ENCODE assay signal across 13 cellular contexts in the genomic region with DNA sequence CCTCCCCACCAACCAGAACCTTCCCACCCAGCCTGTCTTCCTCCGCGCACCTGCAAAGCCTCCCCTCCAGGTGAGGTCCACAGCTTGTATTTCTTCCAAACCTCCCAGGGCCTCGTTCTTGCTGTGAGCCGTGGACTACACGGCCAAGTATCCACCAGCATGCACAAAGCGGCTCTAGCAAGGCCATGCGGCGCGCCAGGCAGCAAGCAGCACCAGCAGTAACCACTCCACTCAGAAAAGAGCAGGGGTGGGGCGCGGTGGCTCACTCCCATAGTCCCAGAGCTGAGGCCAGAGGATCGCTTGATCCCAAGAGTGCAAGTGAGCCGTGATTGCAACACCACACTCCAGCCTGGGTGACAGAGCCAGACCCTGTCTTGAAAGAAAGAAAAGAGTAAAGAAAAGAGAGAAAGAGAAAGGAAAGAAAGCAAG. TPM values are rescaled to one million over a fixed set of nuclear protein-coding genes. Genes with fewer than 3 reads are reported as not detected.
DNase-seq lines count a peak whose midpoint lies in the region; ATAC-seq, FAIRE-seq and TF ChIP-seq lines count a peak whose summit lies in the region.
"Had no signal": no experiment of that assay in that cellular context is flagged by ENCODE, and none has a peak within 500 bp of the region (broad histone marks: within the 10 kb centered on the region; RNA-seq: fewer than 3 reads in every experiment).

No MANE protein-coding gene starts in this region.

- H3K9me3 Mint-ChIP-seq in chondrocyte (ENCODE audit: low read depth), result no peaks in the 10 kb centered on the region
- H3K9me3 Mint-ChIP-seq: activated T-cell treated with anti-CD3 and anti-CD28 coated beads, Interleukin-2, amount 50 U/mL, for 72 hours had no signal

- H3K27me3 Mint-ChIP-seq in chondrocyte (ENCODE audit: low read depth) (no peaks in the 10 kb centered on the region), T-helper 17 cell (peaks cover 79% of the 10 kb centered on the region)

- H3K23ac ChIP-seq in IMR-90 (ENCODE audit: low read depth, low read length), result peak overlapping the region; percentile 60; the same call in 1 of the 2 replicates

- CTCF ChIA-PET in IMR-90 (lab: Yijun Ruan, JAX), result no interaction called here

- no peak for ATAC-seq in IMR-90 (ENCODE audit: low read depth)
- peak; percentile 29 for ATAC-seq in sciatic nerve
- no peak for ATAC-seq in HG03571 (IDR thresholded peaks at IDR 0.05; ENCODE audit: unreplicated experiment)
- ATAC-seq in T-helper 17 cell, result no peak
- ATAC-seq: activated T-cell treated with anti-CD3 and anti-CD28 coated beads, Interleukin-2, amount 50 U/mL, for 72 hours had no signal

- H2BK5ac ChIP-seq in IMR-90 (ENCODE audit: low read depth, low read length, poor library complexity, severe bottlenecking), result no peak overlapping the region

- peaks cover 10% of the 10 kb centered on the region for H3K79me2 ChIP-seq in keratinocyte (ENCODE audit: control insufficient read depth, insufficient read depth, low read length)

- H2AK9ac ChIP-seq in IMR-90 (replicated peaks; ENCODE audit: low read depth, low read length, poor library complexity), result peak overlapping the region; percentile 46

- no peak overlapping the region for H2BK120ac ChIP-seq in IMR-90 (ENCODE audit: low read depth, low read length)

- H3K4me1 Mint-ChIP-seq in chondrocyte (ENCODE audit: low read depth), result peaks cover 68% of the 10 kb centered on the region
- peaks cover 26% of the 10 kb centered on the region for H3K4me1 Mint-ChIP-seq in T-helper 17 cell

- DNase-seq in IMR-90 (peak; percentile 28), chondrocyte (ENCODE audit: low spot score) (peak; percentile 74), keratinocyte (ENCODE audit: low read depth, low spot score) (no peak), sciatic nerve (ENCODE audit: low spot score) (no peak), cerebellum (ENCODE audit: low spot score) (no peak), T-helper 17 cell (no peak)
- no peak for DNase-seq in activated CD4-positive, alpha-beta T cell treated with anti-CD3 and anti-CD28 coated beads, Interleukin-2, amount 50 U/mL, for 4 hours
- DNase-seq: activated T-cell treated with anti-CD3 and anti-CD28 coated beads, Interleukin-2, amount 50 U/mL, for 72 hours; stimulated activated CD4-positive, alpha-beta T cell treated with anti-CD3 and anti-CD28 coated beads, Interleukin-1b, Interleukin-23, amount 100 ng/mL, for 48 hours had no signal

- POLR2A ChIA-PET in IMR-90 (lab: Charles Lee; ENCODE audit: unreplicated experiment), result no interaction called here

- H3K27ac Mint-ChIP-seq in chondrocyte (ENCODE audit: unreplicated experiment) (peak overlapping the region; percentile 86), T-helper 17 cell (no peak overlapping the region)
- H3K27ac Mint-ChIP-seq: activated T-cell treated with anti-CD3 and anti-CD28 coated beads, Interleukin-2, amount 50 U/mL, for 72 hours had no signal

- H3K9me1 ChIP-seq in IMR-90 (ENCODE audit: insufficient read depth, low read length) (peaks cover 3% of the 10 kb centered on the region; the same call in 1 of the 2 replicates), keratinocyte (ENCODE audit: control insufficient read depth, extremely low read depth, insufficient read depth, low read length) (no peaks in the 10 kb centered on the region)

- peaks cover 4% of the 10 kb centered on the region; the same call in 1 of the 2 replicates for H3K27me3 ChIP-seq in IMR-90 (ENCODE audit: control insufficient read depth, insufficient read depth, low read length)
- H3K27me3 ChIP-seq in keratinocyte (ENCODE audit: control insufficient read depth, extremely low read depth, insufficient read depth, low read length), result peaks cover 16% of the 10 kb centered on the region
- H3K27me3 ChIP-seq: SJSA1 had no signal

- no peak for FAIRE-seq in keratinocyte (lab: Jason Lieb, UNC)

- peak overlapping the region; percentile 48; the same call in 1 of the 2 replicates for H2AK5ac ChIP-seq in IMR-90 (ENCODE audit: low read depth, low read length)

- no TSS peak for BruUV-seq in IMR-90 (replicated peaks; lab: Mats Ljungman, UMichigan)

- in situ Hi-C loops in IMR-90 (cut with MboI; ENCODE audit: low sequenced_read_pairs), result no loop called here

- no peak overlapping the region for H4K91ac ChIP-seq in IMR-90 (ENCODE audit: insufficient read depth, low read depth, low read length)

- 40% methylated on average over 3 of the region's 13 CpGs; no CpG with 5 or more reads in 1 of the 2 experiments for WGBS in IMR-90 (ENCODE audit: extremely low coverage in 2 of 2, insufficient read length in 1 of 2), 2 experiments

- no peak overlapping the region for H3K56ac ChIP-seq in IMR-90 (ENCODE audit: extremely low read depth, insufficient read depth, low read length)

- H3K36me3 Mint-ChIP-seq in chondrocyte (ENCODE audit: low read depth) (peaks cover 12% of the 10 kb centered on the region), T-helper 17 cell (ENCODE audit: low read depth) (peaks cover 11% of the 10 kb centered on the region)

- TF ChIP-seq POLR2A in IMR-90 (IDR thresholded peaks at IDR 0.05; ENCODE audit: low read depth, low read length), result no peak

- peaks cover 7% of the 10 kb centered on the region for H4K20me1 ChIP-seq in IMR-90 (ENCODE audit: insufficient read depth, low read length)
- H4K20me1 ChIP-seq in keratinocyte (ENCODE audit: control insufficient read depth, extremely low read depth, insufficient read depth, low read length), result no peaks in the 10 kb centered on the region

- dilution Hi-C loops in IMR-90 (cut with HindIII; ENCODE audit: low sequenced_read_pairs, unreplicated experiment) (no loop called here), keratinocyte (cut with MboI; ENCODE audit: extremely low pct_ligation_motif_present, low sequenced_read_pairs) (no loop called here)

- H3K14ac ChIP-seq in IMR-90 (replicated peaks; ENCODE audit: low read depth, low read length), result no peak overlapping the region

- no peak for TF ChIP-seq RAD21 in IMR-90 (IDR thresholded peaks at IDR 0.05; ENCODE audit: low read length)

- intact Hi-C loops in IMR-90 (cut with micrococcal nuclease) (no loop called here), sciatic nerve (cut with DNase I) (no loop called here)

- H3K4me2 ChIP-seq in IMR-90 (ENCODE audit: low read depth, low read length) (peak overlapping the region; percentile 10; the same call in 1 of the 2 replicates), keratinocyte (ENCODE audit: control insufficient read depth, extremely low read depth, insufficient read depth, low read depth, low read length) (peak overlapping the region; percentile 57)

- peaks cover 6% of the 10 kb centered on the region; the same call in 1 of the 2 replicates for H3K36me3 ChIP-seq in IMR-90 (ENCODE audit: control insufficient read depth, insufficient read depth, low read length)
- no peaks in the 10 kb centered on the region for H3K36me3 ChIP-seq in keratinocyte (ENCODE audit: control insufficient read depth in 2 of 2, extremely low read depth in 1 of 2, insufficient read depth in 2 of 2, low read length in 2 of 2)
- H3K36me3 ChIP-seq: gastrocnemius medialis had no signal

- H3K4me3 ChIP-seq in IMR-90 (ENCODE audit: insufficient read depth, low read depth, low read length) (no peak overlapping the region), keratinocyte (ENCODE audit: control insufficient read depth in 2 of 3, extremely low read depth in 1 of 3, insufficient read depth in 2 of 3, low read depth in 1 of 3, low read length in 3 of 3) (no peak overlapping the region)
- H3K4me3 ChIP-seq: gastrocnemius medialis, SJSA1 had no signal

- H3K9ac ChIP-seq in IMR-90 (ENCODE audit: low read depth, low read length) (no peak overlapping the region), keratinocyte (ENCODE audit: control insufficient read depth, extremely low read depth, insufficient read depth, low read length) (no peak overlapping the region)

- TF ChIP-seq CTCF in IMR-90 (conservative IDR thresholded peaks at IDR 0.05; ENCODE audit: low read depth, low read length) (no peak), chondrocyte (IDR thresholded peaks at IDR 0.05) (no peak), keratinocyte (optimal IDR thresholded peaks at IDR 0.05 in 1 of 3, IDR thresholded peaks at IDR 0.05 in 1 of 3, conservative IDR thresholded peaks at IDR 0.05 in 1 of 3; ENCODE audit: extremely low read depth in 1 of 3, insufficient read depth in 2 of 3, low read length in 3 of 3) (no peak)

- H3K4me1 ChIP-seq in IMR-90 (ENCODE audit: control insufficient read depth, insufficient read depth, low read length) (peaks cover 21% of the 10 kb centered on the region), keratinocyte (ENCODE audit: control insufficient read depth, extremely low read depth, insufficient read depth, low read length) (peaks cover 18% of the 10 kb centered on the region)

- no peak overlapping the region for H3K18ac ChIP-seq in IMR-90 (ENCODE audit: low read depth, low read length)

- H2BK15ac ChIP-seq in IMR-90 (ENCODE audit: low read depth, low read length), result no peak overlapping the region

- peak overlapping the region; percentile 39; the same call in 1 of the 2 replicates for H3K4ac ChIP-seq in IMR-90 (ENCODE audit: low read depth, low read length)

- no peaks in the 10 kb centered on the region for H3K9me3 ChIP-seq in IMR-90 (ENCODE audit: control insufficient read depth, insufficient read depth, low read length)
- H3K9me3 ChIP-seq in keratinocyte (ENCODE audit: control insufficient read depth, low read depth, low read length), result no peaks in the 10 kb centered on the region
- H3K9me3 ChIP-seq in T-helper 17 cell (ENCODE audit: control insufficient read depth, low read length, poor library complexity, severe bottlenecking), result no peaks in the 10 kb centered on the region
- H3K9me3 ChIP-seq: gastrocnemius medialis, SJSA1 had no signal

- H3K4me3 Mint-ChIP-seq in chondrocyte (ENCODE audit: unreplicated experiment), result no peak overlapping the region
- H3K4me3 Mint-ChIP-seq in T-helper 17 cell, result no peak overlapping the region
- H3K4me3 Mint-ChIP-seq: activated T-cell treated with anti-CD3 and anti-CD28 coated beads, Interleukin-2, amount 50 U/mL, for 72 hours had no signal

- H2BK20ac ChIP-seq in IMR-90 (ENCODE audit: low read depth, low read length), result no peak overlapping the region

- H4K8ac ChIP-seq in IMR-90 (ENCODE audit: low read depth in 2 of 2, low read length in 2 of 2), result no peak overlapping the region

- H4K5ac ChIP-seq in IMR-90 (ENCODE audit: low read depth, low read length), result no peak overlapping the region; the same call in 1 of the 2 replicates

- H3K27ac ChIP-seq in IMR-90 (ENCODE audit: insufficient read depth, low read length) (peak overlapping the region; percentile 32; the same call in 1 of the 2 replicates), keratinocyte (ENCODE audit: control insufficient read depth, insufficient read depth, low read length) (no peak overlapping the region)
- H3K27ac ChIP-seq: SJSA1 had no signal

- peak overlapping the region; percentile 2 for H2AFZ ChIP-seq in IMR-90 (replicated peaks; ENCODE audit: low read length, poor library complexity)
- peak overlapping the region; percentile 44 for H2AFZ ChIP-seq in keratinocyte (ENCODE audit: control insufficient read depth, low read length)

- H3K79me1 ChIP-seq in IMR-90 (ENCODE audit: low read depth in 1 of 2, low read length in 2 of 2), result peaks cover 20 to 30% of the 10 kb centered on the region in 2 experiments; a peak in 3 of 4 replicates

RNA-seq across cellular contexts. Expression of gene CCDC8, which starts 4.7 kb away (rescaled TPM):
- 10.2 and 10.3 TPM in 2 replicates for total RNA-seq in IMR-90 (2012; rRNA removed)
- polyA plus RNA-seq in IMR-90 (2012; rRNA removed), result 8.9 and 9.3 TPM in 2 replicates
- polyA plus RNA-seq in IMR-90 (2012; cell fraction: cytosol; rRNA removed), result 5.5 and 8.8 TPM in 2 replicates
- 3.7 and 4.1 TPM in 2 replicates for polyA plus RNA-seq in IMR-90 (2012; cell fraction: nucleus; rRNA removed; ENCODE audit: low replicate concordance)
- total RNA-seq in chondrocyte, result 39.3 to 53.2 TPM (median 39.5 TPM) in 3 replicates
- 5.2 to 5.6 TPM (median 5.4 TPM) in 3 replicates for polyA plus RNA-seq in keratinocyte
- 0.45 TPM for polyA plus RNA-seq in keratinocyte (2011; ENCODE audit: low read depth)
- polyA plus RNA-seq in keratinocyte (2011; cell fraction: cytosol; rRNA removed), result 2.6 and 4.2 TPM in 2 replicates
- polyA plus RNA-seq in keratinocyte (2011; cell fraction: nucleus; rRNA removed), result 4.1 and 5.1 TPM in 2 replicates
- 0.56 and 8.7 TPM in 2 replicates for polyA plus RNA-seq in keratinocyte (2012; ENCODE audit: low replicate concordance)
- polyA minus RNA-seq in keratinocyte, result 2.8 to 5.1 TPM (median 3.6 TPM) in 3 replicates
- 5.8 TPM for polyA minus RNA-seq in keratinocyte (2011; cell fraction: cytosol; rRNA and poly(A)+ RNA removed)
- 2.2 and 2.7 TPM in 2 replicates for polyA minus RNA-seq in keratinocyte (2011; cell fraction: nucleus; rRNA and poly(A)+ RNA removed)
- 9.0 TPM for total RNA-seq in sciatic nerve
- 7.7 TPM for total RNA-seq in cerebellum
- not detected for total RNA-seq in T-helper 17 cell
- total RNA-seq: activated T-cell treated with anti-CD3 and anti-CD28 coated beads, Interleukin-2, amount 50 U/mL, for 72 hours; HT-29 had no signal

RNA-seq across cellular contexts. Expression of gene PNMA8C, which starts 20.1 kb away (rescaled TPM):
- total RNA-seq in IMR-90 (2012; rRNA removed), result under 0.01 and 0.18 TPM in 2 replicates
- 0.09 TPM in 1 of 2 replicates, not detected in the other for polyA plus RNA-seq in IMR-90 (2012; rRNA removed)
- 0.03 TPM in 1 of 2 replicates, not detected in the other for polyA plus RNA-seq in IMR-90 (2012; cell fraction: cytosol; rRNA removed)
- polyA plus RNA-seq in IMR-90 (2012; cell fraction: nucleus; rRNA removed; ENCODE audit: low replicate concordance), result 0.03 and 0.13 TPM in 2 replicates
- 0.10 to 0.27 TPM (median 0.20 TPM) in 3 replicates for total RNA-seq in chondrocyte
- polyA plus RNA-seq in keratinocyte, result not detected in 3 replicates
- not detected for polyA plus RNA-seq in keratinocyte (2011; ENCODE audit: low read depth)
- not detected in 2 replicates for polyA plus RNA-seq in keratinocyte (2011; cell fraction: cytosol; rRNA removed)
- polyA plus RNA-seq in keratinocyte (2011; cell fraction: nucleus; rRNA removed), result not detected in 2 replicates
- not detected in 2 replicates for polyA plus RNA-seq in keratinocyte (2012; ENCODE audit: low replicate concordance)
- polyA minus RNA-seq in keratinocyte, result not detected in 3 replicates
- not detected for polyA minus RNA-seq in keratinocyte (2011; cell fraction: cytosol; rRNA and poly(A)+ RNA removed)
- polyA minus RNA-seq in keratinocyte (2011; cell fraction: nucleus; rRNA and poly(A)+ RNA removed), result not detected in 2 replicates
- not detected for total RNA-seq in sciatic nerve
- total RNA-seq in cerebellum, result 8.9 TPM
- total RNA-seq in T-helper 17 cell, result under 1 TPM; 0.10 to 0.12 TPM
- total RNA-seq: activated T-cell treated with anti-CD3 and anti-CD28 coated beads, Interleukin-2, amount 50 U/mL, for 72 hours; gastrocnemius medialis; HT-29; SJSA1 had no signal

Comparison
In these comparisons a context has a peak if more than half of its experiments do, and no peak if none do; other contexts are left out.
1. DNase-seq: peak in IMR-90 (single experiment) and chondrocyte (single experiment); none in keratinocyte (single experiment), sciatic nerve (single experiment), cerebellum (single experiment), T-helper 17 cell (0 of 3) and activated CD4-positive, alpha-beta T cell treated with anti-CD3 and anti-CD28 coated beads, Interleukin-2, amount 50 U/mL, for 4 hours (0 of 2).